In the genomic region with DNA sequence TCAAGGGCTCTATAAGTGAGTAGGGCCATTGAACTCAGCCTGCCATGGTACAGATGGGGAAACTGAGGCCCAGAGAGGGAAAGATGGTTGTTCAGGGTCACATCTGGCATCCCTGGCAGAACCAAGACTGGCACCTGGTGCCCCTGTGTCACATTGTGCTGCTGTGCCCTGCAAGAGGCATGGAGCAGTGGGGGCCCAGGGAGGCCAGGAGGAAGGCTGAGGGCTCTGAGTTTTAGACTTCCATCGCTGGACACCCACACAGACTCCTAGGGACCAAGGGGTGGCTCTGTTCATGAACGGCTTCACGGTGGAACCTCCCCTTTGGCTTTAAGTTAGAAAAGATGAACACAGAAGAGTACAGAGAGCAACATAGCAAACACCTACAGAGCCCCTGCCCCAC, we compare ENCODE assay signal across 27 cellular contexts.
DNase-seq lines count a peak whose midpoint lies in the region; ATAC-seq and TF ChIP-seq lines count a peak whose summit lies in the region.
"Had no signal": no experiment of that assay in that cellular context is flagged by ENCODE, and none has a peak within 500 bp of the region (broad histone marks: within the 10 kb centered on the region; RNA-seq: fewer than 3 reads in every experiment).

No MANE protein-coding gene starts in this region.

- H3K4me3 ChIP-seq in muscle layer of colon (ENCODE audit: low read depth in 1 of 2, low read length in 2 of 2) (no peak overlapping the region), stomach (no peak overlapping the region), aorta (ENCODE audit: low read length in 2 of 2) (no peak overlapping the region)
- H3K4me3 ChIP-seq: PC-9, spleen had no signal

- H3K9me3 ChIP-seq in muscle layer of colon (ENCODE audit: low read length): no peaks in the 10 kb centered on the region
- no peaks in the 10 kb centered on the region for H3K9me3 ChIP-seq in stomach
- no peaks in the 10 kb centered on the region for H3K9me3 ChIP-seq in aorta (ENCODE audit: control insufficient read depth, low read length)
- H3K9me3 ChIP-seq: spleen had no signal

- H3K27me3 ChIP-seq in muscle layer of colon (ENCODE audit: control insufficient read depth in 1 of 2, insufficient read depth in 2 of 2, low read length in 2 of 2): no peaks in the 10 kb centered on the region
- H3K27me3 ChIP-seq in stomach: no peaks in the 10 kb centered on the region
- no peaks in the 10 kb centered on the region for H3K27me3 ChIP-seq in aorta (ENCODE audit: control insufficient read depth in 1 of 2, insufficient read depth in 2 of 2, low read length in 1 of 2)
- H3K27me3 ChIP-seq: spleen had no signal

- TF ChIP-seq EP300 in stomach (IDR thresholded peaks at IDR 0.05): no peak

- DNase-seq in cardiac septum (ENCODE audit: low spot score) (peak; percentile 67), Right ventricle myocardium superior (no peak), stomach (no peak), aorta (peak in 1 of 2 donors; percentile 24), H4 (ENCODE audit: low spot score) (no peak), left colon (no peak)
- DNase-seq: activated CD4-positive, alpha-beta memory T cell treated with anti-CD3 and anti-CD28 coated beads for 36 hours; activated CD4-positive, alpha-beta T cell treated with anti-CD3 and anti-CD28 coated beads for 1 hour; activated CD8-positive, alpha-beta memory T cell treated with anti-CD3 and anti-CD28 coated beads, Interleukin-2, amount 50 U/mL, for 48 hours; Calu3; CD4-positive, CD25-positive, alpha-beta regulatory T cell; DMS79; effector CD8-positive, alpha-beta T cell; GF-D8; NCI-H1417 treated with DMSO at 0.1 percent for 48 hours; NCI-H2107; NCI-H345; NCI-H69; stimulated activated CD4-positive, alpha-beta T cell treated with anti-CD3 and anti-CD28 coated beads, Interleukin-2, amount 100 ng/mL, for 24 hours; stimulated activated naive CD8-positive, alpha-beta T cell treated with anti-CD3 and anti-CD28 coated beads, Interleukin-15, amount 100 ng/mL, for 72 hours; T-helper 2 cell had no signal

- TF ChIP-seq POLR2A in stomach (IDR thresholded peaks at IDR 0.05): no peak

- WGBS in stomach, 5 donors: 93 to 100% (median 94%) methylated on average over 2 to 3 of the region's 3 CpGs
- WGBS in aorta, 2 donors: 83 to 89% methylated on average over 3 of the region's 3 CpGs

- TF ChIP-seq CTCF in stomach (IDR thresholded peaks at IDR 0.05): no peak

- H3K36me3 ChIP-seq in muscle layer of colon (ENCODE audit: insufficient read depth, low read length) (no peaks in the 10 kb centered on the region), stomach (peaks cover 0 to 21% (median 7%) of the 10 kb centered on the region in 4 donors), aorta (ENCODE audit: control insufficient read depth in 1 of 2, insufficient read depth in 2 of 2, low read length in 1 of 2) (no peaks in the 10 kb centered on the region)

- H3K9ac ChIP-seq in muscle layer of colon (ENCODE audit: low read length): no peak overlapping the region

- H3K27ac ChIP-seq in muscle layer of colon (ENCODE audit: low read depth, low read length) (peak overlapping the region; percentile 82), stomach (peak overlapping the region in 4 of 5 donors; percentile 57 to 82 (median 78)), aorta (ENCODE audit: low read depth in 1 of 2, low read length in 2 of 2) (peak overlapping the region; percentile 91 to 95)
- H3K27ac ChIP-seq: epithelial cell of prostate had no signal

- ATAC-seq in Right ventricle myocardium superior (ENCODE audit: poor library complexity): no peak
- no peak for ATAC-seq in aorta (ENCODE audit: low FRiP score)
- no peak for ATAC-seq in left colon
- no peak for ATAC-seq in GM18498 (IDR thresholded peaks at IDR 0.05; ENCODE audit: unreplicated experiment)
- ATAC-seq: natural killer cell treated with Interleukin-12 subunit alpha and Interleukin-12 subunit beta and Interleukin-15 and Interleukin-18, amount 100 ng/mL, for 72 hours had no signal

- intact Hi-C loops in cardiac septum (cut with DNase I): no loop called here
- intact Hi-C loops in Right ventricle myocardium superior (cut with DNase I): no loop called here
- intact Hi-C loops in stomach (cut with DNase I; ENCODE audit: low total_unique reads): no loop called here
- intact Hi-C loops in aorta (cut with DNase I): loop anchor here in 1 of 2 donors (1.0 kb wide), 1 partner anchor 41 kb away; no protein-coding TSS in a partner anchor
- intact Hi-C loops in left colon (cut with DNase I, micrococcal nuclease): no loop called here

- H3K4me1 ChIP-seq in muscle layer of colon (ENCODE audit: insufficient read depth, low read length) (peaks cover 49% of the 10 kb centered on the region), stomach (peaks cover 0 to 63% (median 32%) of the 10 kb centered on the region in 4 donors), aorta (ENCODE audit: control insufficient read depth in 1 of 2, insufficient read depth in 2 of 2, low read length in 2 of 2) (peaks cover 0 to 3% of the 10 kb centered on the region in 2 donors)
